19 cellular contexts compared by ENCODE assay signal in the genomic region with DNA sequence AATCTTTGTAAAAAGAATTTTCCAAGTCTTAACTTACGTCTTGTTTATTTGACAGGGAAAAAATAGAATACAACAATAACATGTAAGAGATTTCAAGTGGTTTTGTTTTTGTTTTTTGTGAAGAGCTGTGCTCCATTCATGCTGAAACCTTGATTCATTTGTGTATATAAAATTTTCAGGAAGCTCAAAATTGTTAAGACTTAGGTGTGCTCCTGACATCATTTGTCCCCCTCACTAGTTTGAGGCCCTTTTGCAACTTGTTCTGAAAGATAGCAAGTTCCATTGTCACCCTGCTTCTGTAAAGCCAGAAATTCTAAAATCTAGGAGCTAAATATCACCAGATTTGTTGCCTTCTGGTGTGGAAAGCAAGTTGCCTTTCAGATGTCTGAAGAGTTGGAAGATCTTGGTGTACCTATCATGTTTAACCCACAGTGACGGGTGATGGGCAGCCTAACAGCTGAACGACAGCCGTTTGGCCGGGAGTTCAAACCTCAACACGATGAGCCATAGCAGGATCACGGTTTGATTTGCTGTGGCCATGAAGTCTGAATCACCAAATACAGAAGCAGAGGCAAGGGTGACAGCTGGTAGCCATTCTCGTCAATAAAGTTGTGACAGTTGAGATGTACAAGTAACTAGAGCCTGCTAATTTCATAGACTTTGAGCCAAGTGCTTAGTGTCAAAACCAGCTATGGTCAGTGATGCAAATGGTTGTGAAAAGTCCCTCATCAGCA.
DNase-seq lines count a peak whose midpoint lies in the region; ATAC-seq and TF ChIP-seq lines count a peak whose summit lies in the region.
"Had no signal": no experiment of that assay in that cellular context is flagged by ENCODE, and none has a peak within 500 bp of the region (broad histone marks: within the 10 kb centered on the region; RNA-seq: fewer than 3 reads in every experiment).

No MANE protein-coding gene starts in this region.

- peaks cover 3% of the 10 kb centered on the region for H3K9me3 Mint-ChIP-seq in glutamatergic neuron (ENCODE audit: unreplicated experiment)

- H3K27ac Mint-ChIP-seq in glutamatergic neuron (ENCODE audit: unreplicated experiment): no peak overlapping the region

- no peaks in the 10 kb centered on the region for H3K27me3 Mint-ChIP-seq in glutamatergic neuron (ENCODE audit: unreplicated experiment)

- TF ChIP-seq CTCF in glutamatergic neuron (IDR thresholded peaks at IDR 0.05; ENCODE audit: partially characterized antibody, unreplicated experiment): no peak

- no peaks in the 10 kb centered on the region for H3K36me3 Mint-ChIP-seq in glutamatergic neuron (ENCODE audit: unreplicated experiment)
- H3K36me3 Mint-ChIP-seq: brain had no signal

- peaks cover 12% of the 10 kb centered on the region for H3K4me1 Mint-ChIP-seq in glutamatergic neuron (ENCODE audit: low read depth, unreplicated experiment)

- peak; percentile 48 for ATAC-seq in GM19463 (IDR thresholded peaks at IDR 0.05; ENCODE audit: unreplicated experiment)
- ATAC-seq in HG03571 (IDR thresholded peaks at IDR 0.05; ENCODE audit: unreplicated experiment): no peak

- DNase-seq in NCI-H82 (lab: John Stamatoyannopoulos, UW) (peak; percentile 7), NCI-H82 treated with DMSO at 0.1 percent for 48 hours (lab: John Stamatoyannopoulos, UW; ENCODE audit: unreplicated experiment) (no peak), NCI-H1694 treated with DMSO at 0.1 percent for 48 hours (lab: John Stamatoyannopoulos, UW) (peak; percentile 11), glutamatergic neuron (peak; percentile 19), cortex of kidney (lab: John Stamatoyannopoulos, UW) (no peak)
- DNase-seq in stimulated activated naive CD4-positive, alpha-beta T cell (lab: John Stamatoyannopoulos, UW): no peak
- DNase-seq: activated gamma-delta T cell treated with Interleukin-2 at 50 U/mL for 16 hours, C1 segment of cervical spinal cord, DMS79, dorsolateral prefrontal cortex, esophagus squamous epithelium, NCI-H2081 treated with DMSO at 0.1 percent for 48 hours, NCI-H748 treated with DMSO at 0.1 percent for 48 hours, ovary, spleen, testis had no signal

- H3K4me3 Mint-ChIP-seq in glutamatergic neuron (ENCODE audit: unreplicated experiment): no peak overlapping the region
- H3K4me3 Mint-ChIP-seq: brain had no signal

Comparison
In these comparisons a context has a peak if more than half of its experiments do, and no peak if none do; other contexts are left out.
1. DNase-seq: peak in NCI-H82 (single experiment), NCI-H1694 treated with DMSO at 0.1 percent for 48 hours (single experiment) and glutamatergic neuron (single experiment); none in NCI-H82 treated with DMSO at 0.1 percent for 48 hours (single experiment), stimulated activated naive CD4-positive, alpha-beta T cell (0 of 6) and cortex of kidney (single experiment).